Comparison of ENCODE assay signal across 8 cellular contexts in the genomic region with DNA sequence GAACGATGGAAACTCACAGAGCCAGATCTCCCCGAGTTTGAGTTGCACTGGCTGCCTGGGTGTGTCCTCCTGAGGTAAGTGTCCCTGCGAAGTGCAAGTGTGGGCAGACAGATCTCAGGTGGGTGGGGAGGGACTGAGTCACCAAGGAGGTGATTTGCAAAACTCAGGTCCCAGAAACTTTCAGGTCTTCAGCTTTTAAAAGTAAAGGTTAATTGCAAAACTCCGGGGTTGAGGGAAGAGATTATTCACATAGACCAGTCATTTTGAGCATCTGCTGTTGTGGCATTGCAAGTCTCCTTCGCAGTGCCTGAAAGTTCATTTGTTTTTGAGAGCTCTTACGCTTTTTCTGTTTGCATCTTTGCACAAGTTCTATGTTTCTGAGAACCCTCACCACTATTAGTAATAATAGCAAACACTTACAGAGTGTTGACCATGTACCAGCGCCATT. TPM values are rescaled to one million over a fixed set of nuclear protein-coding genes. Genes with fewer than 3 reads are reported as not detected.
A peak's percentile ranks its signal among the peaks of the same experiment; 100 is the strongest.
DNase-seq lines count a peak whose midpoint lies in the region; ATAC-seq and TF ChIP-seq lines count a peak whose summit lies in the region.

No MANE protein-coding gene starts in this region.

- peak in 2 of 3 donors; percentile 53 to 82 for DNase-seq in CD4-positive, CD25-positive, alpha-beta regulatory T cell
- DNase-seq in activated CD4-positive, alpha-beta T cell treated with anti-CD3 and anti-CD28 coated beads for 36 hours: peak; percentile 91
- peak in 1 of 2 donors; percentile 64 for DNase-seq in foreskin keratinocyte
- DNase-seq in iPS-NIHi7 (ENCODE audit: extremely low spot score): no peak
- no peak for DNase-seq in occipital lobe (lab: John Stamatoyannopoulos, UW)
- DNase-seq in right atrium auricular region (ENCODE audit: low spot score): no peak
- no peak for DNase-seq in amygdala (lab: John Stamatoyannopoulos, UW)

- peaks cover 94% of the 10 kb centered on the region for H3K4me1 ChIP-seq in CD4-positive, CD25-positive, alpha-beta regulatory T cell (ENCODE audit: control insufficient read depth, insufficient read depth, low read length, poor library complexity, severe bottlenecking)
- H3K4me1 ChIP-seq in foreskin keratinocyte: peaks cover 43% of the 10 kb centered on the region
- peaks cover 0 to 19% of the 10 kb centered on the region in 2 donors for H3K4me1 ChIP-seq in right atrium auricular region

- no peaks in the 10 kb centered on the region for H3K9me3 ChIP-seq in CD4-positive, CD25-positive, alpha-beta regulatory T cell (ENCODE audit: control insufficient read depth in 2 of 2, low read length in 2 of 2)
- H3K9me3 ChIP-seq in right atrium auricular region: no peaks in the 10 kb centered on the region

- ATAC-seq in CD4-positive, CD25-positive, alpha-beta regulatory T cell (ENCODE audit: low read depth in 2 of 2): peak; percentile 35 to 42
- peak; percentile 42 for ATAC-seq in HG02642 (IDR thresholded peaks at IDR 0.05; ENCODE audit: poor library complexity, unreplicated experiment)
- ATAC-seq in activated CD4-positive, alpha-beta T cell treated with anti-CD3 and anti-CD28 coated beads for 36 hours: peak; percentile 55
- ATAC-seq in foreskin keratinocyte: peak; percentile 27

- peaks cover 36% of the 10 kb centered on the region for H3K36me3 ChIP-seq in CD4-positive, CD25-positive, alpha-beta regulatory T cell (ENCODE audit: control insufficient read depth, insufficient read depth, low read length)
- H3K36me3 ChIP-seq in right atrium auricular region: no peaks in the 10 kb centered on the region

- H3K36me3 Mint-ChIP-seq in CD4-positive, CD25-positive, alpha-beta regulatory T cell: peaks cover 69% of the 10 kb centered on the region
- H3K36me3 Mint-ChIP-seq in activated CD4-positive, alpha-beta T cell treated with anti-CD3 and anti-CD28 coated beads for 36 hours (ENCODE audit: low read depth): peaks cover 83% of the 10 kb centered on the region

- CTCF ChIA-PET in activated CD4-positive, alpha-beta T cell treated with anti-CD3 and anti-CD28 coated beads for 36 hours (lab: Charles Lee): interaction anchor here (0.8 to 2.2 kb wide), 16 partner anchors 9 to 144 kb away, joined by 3 to 39 read pairs (median 4); no protein-coding TSS in a partner anchor

- H3K27me3 Mint-ChIP-seq in CD4-positive, CD25-positive, alpha-beta regulatory T cell: no peaks in the 10 kb centered on the region
- no peaks in the 10 kb centered on the region for H3K27me3 Mint-ChIP-seq in activated CD4-positive, alpha-beta T cell treated with anti-CD3 and anti-CD28 coated beads for 36 hours

- peak overlapping the region; percentile 100 for H3K4me3 ChIP-seq in CD4-positive, CD25-positive, alpha-beta regulatory T cell (ENCODE audit: low read depth, low read length)
- H3K4me3 ChIP-seq in right atrium auricular region: no peak overlapping the region

- POLR2A ChIA-PET in activated CD4-positive, alpha-beta T cell treated with anti-CD3 and anti-CD28 coated beads for 36 hours (lab: Charles Lee): interaction anchor here (0.6 to 2.5 kb wide), 20 partner anchors 8 to 496 kb away, joined by 3 to 49 read pairs (median 4); no protein-coding TSS in a partner anchor

- TF ChIP-seq CTCF in foreskin keratinocyte (conservative IDR thresholded peaks at IDR 0.05): no peak
- TF ChIP-seq CTCF in right atrium auricular region (IDR thresholded peaks at IDR 0.05): no peak

- intact Hi-C loops in activated CD4-positive, alpha-beta T cell treated with anti-CD3 and anti-CD28 coated beads for 36 hours (cut with DNase I, micrococcal nuclease): loop anchor here (1.0 to 10.0 kb wide), 13 partner anchors 20 to 901 kb away; a partner anchor contains a TSS

- H3K27ac ChIP-seq in CD4-positive, CD25-positive, alpha-beta regulatory T cell (ENCODE audit: insufficient read depth, low read length, poor library complexity, severe bottlenecking): peak overlapping the region; percentile 91
- peak overlapping the region; percentile 41 for H3K27ac ChIP-seq in foreskin keratinocyte
- H3K27ac ChIP-seq in right atrium auricular region: no peak overlapping the region

- H3K9me3 Mint-ChIP-seq in CD4-positive, CD25-positive, alpha-beta regulatory T cell: no peaks in the 10 kb centered on the region
- H3K9me3 Mint-ChIP-seq in activated CD4-positive, alpha-beta T cell treated with anti-CD3 and anti-CD28 coated beads for 36 hours (ENCODE audit: low read depth): no peaks in the 10 kb centered on the region

- no peaks in the 10 kb centered on the region for H3K27me3 ChIP-seq in CD4-positive, CD25-positive, alpha-beta regulatory T cell (ENCODE audit: control insufficient read depth, insufficient read depth, low read length)
- H3K27me3 ChIP-seq in foreskin keratinocyte (no peaks in the 10 kb centered on the region), right atrium auricular region (no peaks in the 10 kb centered on the region)

- peaks cover 32 to 96% (median 80%) of the 10 kb centered on the region in 4 donors for H3K4me1 Mint-ChIP-seq in CD4-positive, CD25-positive, alpha-beta regulatory T cell
- H3K4me1 Mint-ChIP-seq in activated CD4-positive, alpha-beta T cell treated with anti-CD3 and anti-CD28 coated beads for 36 hours: peaks cover 91% of the 10 kb centered on the region

- H3K4me3 Mint-ChIP-seq in CD4-positive, CD25-positive, alpha-beta regulatory T cell: peak overlapping the region; percentile 94 to 99 (median 96)
- peak overlapping the region; percentile 65 for H3K4me3 Mint-ChIP-seq in activated CD4-positive, alpha-beta T cell treated with anti-CD3 and anti-CD28 coated beads for 36 hours

- H3K27ac Mint-ChIP-seq in CD4-positive, CD25-positive, alpha-beta regulatory T cell: peak overlapping the region; percentile 91 to 100 (median 97)
- H3K27ac Mint-ChIP-seq in activated CD4-positive, alpha-beta T cell treated with anti-CD3 and anti-CD28 coated beads for 36 hours: peak overlapping the region; percentile 99

RNA-seq across cellular contexts. Expression of a gene that starts 7.1 kb away (rescaled TPM):
- 1,181 TPM for total RNA-seq in CD4-positive, CD25-positive, alpha-beta regulatory T cell
- polyA plus RNA-seq in CD4-positive, CD25-positive, alpha-beta regulatory T cell: 100 to 1,000 TPM; 441 to 539 (median 477) TPM
- total RNA-seq in activated CD4-positive, alpha-beta T cell treated with anti-CD3 and anti-CD28 coated beads for 36 hours: 100 to 1,000 TPM; 357 to 435 TPM
- 1,058 and 1,283 TPM in 2 replicates for total RNA-seq in foreskin keratinocyte
- polyA plus RNA-seq in foreskin keratinocyte: 489 and 531 TPM in 2 replicates
- total RNA-seq in occipital lobe: 6.2 TPM
- total RNA-seq in right atrium auricular region: 10 to 100 TPM; 26.8 to 37.3 TPM

Comparison
In these comparisons a context has a peak if more than half of its experiments do, and no peak if none do; other contexts are left out.
1. DNase-seq: peak in CD4-positive, CD25-positive, alpha-beta regulatory T cell (2 of 3) and activated CD4-positive, alpha-beta T cell treated with anti-CD3 and anti-CD28 coated beads for 36 hours (single experiment); none in iPS-NIHi7 (single experiment), occipital lobe (single experiment), right atrium auricular region (single experiment) and amygdala (0 of 56).
2. H3K27ac ChIP-seq: peak in CD4-positive, CD25-positive, alpha-beta regulatory T cell (single experiment) and foreskin keratinocyte (single experiment); none in right atrium auricular region (0 of 2).
3. RNA of a gene that starts 7.1 kb away (total RNA-seq): 1,181 TPM in CD4-positive, CD25-positive, alpha-beta regulatory T cell (single experiment), 1,058 to 1,283 TPM in foreskin keratinocyte and 357 to 435 TPM in activated CD4-positive, alpha-beta T cell treated with anti-CD3 and anti-CD28 coated beads for 36 hours; 26.8 to 37.3 TPM in right atrium auricular region and 6.2 TPM in occipital lobe (single experiment); every median in the first group is over 4 times any median in the second.
4. Peak in every context shown above with its lines, with median percentiles within 50 percentile points of each other: ATAC-seq.